1 cellular context compared by ENCODE assay signal in the genomic region with DNA sequence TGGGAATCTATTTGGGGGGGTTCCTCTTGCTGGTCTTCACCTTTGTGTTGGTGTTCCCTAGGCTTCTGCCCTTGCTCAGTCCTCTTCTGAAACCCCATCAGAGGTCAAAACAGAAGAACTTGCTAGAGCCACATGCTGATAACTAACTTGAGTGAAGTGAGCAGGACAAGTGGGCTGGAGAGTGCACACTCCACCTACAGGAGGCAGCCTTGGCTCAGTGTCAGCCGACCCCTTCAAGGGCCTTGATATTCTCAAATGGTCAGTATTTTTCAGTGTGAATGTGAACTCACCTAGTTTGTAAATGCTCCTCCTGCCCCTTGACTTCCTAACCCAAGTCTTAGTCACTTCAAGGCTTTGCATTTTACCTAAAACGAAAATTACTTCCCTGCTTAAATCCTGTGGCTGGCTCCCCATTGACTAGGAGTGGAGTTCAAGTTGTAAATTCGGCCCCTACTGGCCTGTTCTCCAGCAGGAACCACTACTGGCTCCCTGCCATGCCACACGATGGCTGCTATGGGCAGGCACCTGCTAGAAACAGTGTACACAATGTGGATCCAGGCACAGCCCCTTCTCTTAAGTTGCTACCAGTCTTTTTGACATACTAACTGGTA.
TF ChIP-seq lines count a peak whose summit lies in the region.

No MANE protein-coding gene starts in this region.

TF ChIP-seq in HCT116, 20 proteins besides CTCF, POLR2A, EP300 and RAD21 (continued from another document):
- TF ChIP-seq, protein P1, sequence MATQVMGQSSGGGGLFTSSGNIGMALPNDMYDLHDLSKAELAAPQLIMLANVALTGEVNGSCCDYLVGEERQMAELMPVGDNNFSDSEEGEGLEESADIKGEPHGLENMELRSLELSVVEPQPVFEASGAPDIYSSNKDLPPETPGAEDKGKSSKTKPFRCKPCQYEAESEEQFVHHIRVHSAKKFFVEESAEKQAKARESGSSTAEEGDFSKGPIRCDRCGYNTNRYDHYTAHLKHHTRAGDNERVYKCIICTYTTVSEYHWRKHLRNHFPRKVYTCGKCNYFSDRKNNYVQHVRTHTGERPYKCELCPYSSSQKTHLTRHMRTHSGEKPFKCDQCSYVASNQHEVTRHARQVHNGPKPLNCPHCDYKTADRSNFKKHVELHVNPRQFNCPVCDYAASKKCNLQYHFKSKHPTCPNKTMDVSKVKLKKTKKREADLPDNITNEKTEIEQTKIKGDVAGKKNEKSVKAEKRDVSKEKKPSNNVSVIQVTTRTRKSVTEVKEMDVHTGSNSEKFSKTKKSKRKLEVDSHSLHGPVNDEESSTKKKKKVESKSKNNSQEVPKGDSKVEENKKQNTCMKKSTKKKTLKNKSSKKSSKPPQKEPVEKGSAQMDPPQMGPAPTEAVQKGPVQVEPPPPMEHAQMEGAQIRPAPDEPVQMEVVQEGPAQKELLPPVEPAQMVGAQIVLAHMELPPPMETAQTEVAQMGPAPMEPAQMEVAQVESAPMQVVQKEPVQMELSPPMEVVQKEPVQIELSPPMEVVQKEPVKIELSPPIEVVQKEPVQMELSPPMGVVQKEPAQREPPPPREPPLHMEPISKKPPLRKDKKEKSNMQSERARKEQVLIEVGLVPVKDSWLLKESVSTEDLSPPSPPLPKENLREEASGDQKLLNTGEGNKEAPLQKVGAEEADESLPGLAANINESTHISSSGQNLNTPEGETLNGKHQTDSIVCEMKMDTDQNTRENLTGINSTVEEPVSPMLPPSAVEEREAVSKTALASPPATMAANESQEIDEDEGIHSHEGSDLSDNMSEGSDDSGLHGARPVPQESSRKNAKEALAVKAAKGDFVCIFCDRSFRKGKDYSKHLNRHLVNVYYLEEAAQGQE (IDR thresholded peaks at IDR 0.05; ENCODE audit: low read depth), result no peak
- TF ChIP-seq FOSL1 (IDR thresholded peaks at IDR 0.05; ENCODE audit: low read depth) (no peak), EZH2phosphoT487 (IDR thresholded peaks at IDR 0.05; ENCODE audit: borderline replicate concordance) (no peak), ZNF274 (IDR thresholded peaks at IDR 0.05; ENCODE audit: low read depth, low read length) (no peak), SIN3A (IDR thresholded peaks at IDR 0.05; ENCODE audit: low read depth) (no peak), ELF1 (IDR thresholded peaks at IDR 0.05; ENCODE audit: borderline replicate concordance, low read depth) (no peak), ATF3 (IDR thresholded peaks at IDR 0.05) (no peak)
- TF ChIP-seq, protein P2, sequence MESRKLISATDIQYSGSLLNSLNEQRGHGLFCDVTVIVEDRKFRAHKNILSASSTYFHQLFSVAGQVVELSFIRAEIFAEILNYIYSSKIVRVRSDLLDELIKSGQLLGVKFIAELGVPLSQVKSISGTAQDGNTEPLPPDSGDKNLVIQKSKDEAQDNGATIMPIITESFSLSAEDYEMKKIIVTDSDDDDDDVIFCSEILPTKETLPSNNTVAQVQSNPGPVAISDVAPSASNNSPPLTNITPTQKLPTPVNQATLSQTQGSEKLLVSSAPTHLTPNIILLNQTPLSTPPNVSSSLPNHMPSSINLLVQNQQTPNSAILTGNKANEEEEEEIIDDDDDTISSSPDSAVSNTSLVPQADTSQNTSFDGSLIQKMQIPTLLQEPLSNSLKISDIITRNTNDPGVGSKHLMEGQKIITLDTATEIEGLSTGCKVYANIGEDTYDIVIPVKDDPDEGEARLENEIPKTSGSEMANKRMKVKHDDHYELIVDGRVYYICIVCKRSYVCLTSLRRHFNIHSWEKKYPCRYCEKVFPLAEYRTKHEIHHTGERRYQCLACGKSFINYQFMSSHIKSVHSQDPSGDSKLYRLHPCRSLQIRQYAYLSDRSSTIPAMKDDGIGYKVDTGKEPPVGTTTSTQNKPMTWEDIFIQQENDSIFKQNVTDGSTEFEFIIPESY (IDR thresholded peaks at IDR 0.05; ENCODE audit: extremely low read depth, insufficient replicate concordance, low read length), result no peak
TF ChIP-seq in HCT116: peak in this region for 0.
